In genomic region chr12:2963154-2963759, GRCh38 we compare ENCODE assay signal across 1 cellular context.
A peak's percentile ranks its signal among the peaks of the same experiment; 100 is the strongest.
TF ChIP-seq lines count a peak whose summit lies in the region.

No MANE protein-coding gene starts in this region.

TF ChIP-seq in HepG2, 621 proteins besides CTCF, POLR2A, EP300 and RAD21 (continued from another document and continues in another):
- TF ChIP-seq HBP1 (CRISPR knock-in tag; IDR thresholded peaks at IDR 0.05; ENCODE audit: low read depth) (no peak), DNMT1 (CRISPR knock-in tag; IDR thresholded peaks at IDR 0.05) (no peak), ZFP91 (CRISPR knock-in tag; IDR thresholded peaks at IDR 0.05; ENCODE audit: borderline replicate concordance) (peak; percentile 39; the same call in 1 of the 2 replicates), CHD4 (IDR thresholded peaks at IDR 0.05; ENCODE audit: borderline replicate concordance, low read length) (no peak), ZNF546 (CRISPR knock-in tag; conservative IDR thresholded peaks at IDR 0.05) (no peak), IRF1 (CRISPR knock-in tag; IDR thresholded peaks at IDR 0.05; ENCODE audit: low read depth) (no peak), FOXM1 (CRISPR knock-in tag; IDR thresholded peaks at IDR 0.05) (no peak), FLYWCH1 (CRISPR knock-in tag; IDR thresholded peaks at IDR 0.05) (no peak), ATF7-NPFF (CRISPR knock-in tag; IDR thresholded peaks at IDR 0.05; ENCODE audit: low read depth) (no peak), ZBTB8A (CRISPR knock-in tag; IDR thresholded peaks at IDR 0.05; ENCODE audit: borderline replicate concordance, low read depth) (no peak), FOXA1 (IDR thresholded peaks at IDR 0.05) (no peak), FOXA1 (CRISPR knock-in tag; IDR thresholded peaks at IDR 0.05) (peak; percentile 20; the same call in 1 of the 2 replicates), ZBTB40 (IDR thresholded peaks at IDR 0.05) (no peak), ZBTB40 (CRISPR knock-in tag; IDR thresholded peaks at IDR 0.05) (no peak), GATAD2A (CRISPR knock-in tag; IDR thresholded peaks at IDR 0.05) (peak; percentile 84), ZNF230 (CRISPR knock-in tag; IDR thresholded peaks at IDR 0.05) (no peak), HDAC1 (CRISPR knock-in tag; IDR thresholded peaks at IDR 0.05) (peak; percentile 84; the same call in 1 of the 2 replicates), ZNF724P (CRISPR knock-in tag; IDR thresholded peaks at IDR 0.05; ENCODE audit: borderline replicate concordance) (no peak), ZBTB39 (CRISPR knock-in tag; IDR thresholded peaks at IDR 0.05) (peak; percentile 53; the same call in 1 of the 2 replicates), DPF2 (CRISPR knock-in tag; IDR thresholded peaks at IDR 0.05; ENCODE audit: borderline replicate concordance, low read depth) (no peak; the same call in 1 of the 2 replicates), TEAD2 (CRISPR knock-in tag; IDR thresholded peaks at IDR 0.05) (no peak), MAFK (conservative IDR thresholded peaks at IDR 0.05 in 1 of 2, IDR thresholded peaks at IDR 0.05 in 1 of 2; ENCODE audit: low read length in 2 of 2) (no peak), ZNF883 (CRISPR knock-in tag; IDR thresholded peaks at IDR 0.05; ENCODE audit: not compliant biosample characterization) (peak; percentile 19), ISX (CRISPR knock-in tag; conservative IDR thresholded peaks at IDR 0.05) (no peak), ETV6 (CRISPR knock-in tag; conservative IDR thresholded peaks at IDR 0.05) (no peak; the same call in 1 of the 2 replicates), TFAP4 (IDR thresholded peaks at IDR 0.05; ENCODE audit: borderline replicate concordance, low read depth) (peak; percentile 98), DNMT3B (CRISPR knock-in tag; conservative IDR thresholded peaks at IDR 0.05) (no peak), JUNB (CRISPR knock-in tag; IDR thresholded peaks at IDR 0.05; ENCODE audit: borderline replicate concordance) (no peak), ZNF781 (CRISPR knock-in tag; IDR thresholded peaks at IDR 0.05; ENCODE audit: borderline replicate concordance, not compliant biosample characterization) (no peak), ZNF256 (CRISPR knock-in tag; conservative IDR thresholded peaks at IDR 0.05) (no peak), ZMYM3 (CRISPR knock-in tag; IDR thresholded peaks at IDR 0.05) (no peak), ZBTB1 (CRISPR knock-in tag; IDR thresholded peaks at IDR 0.05; ENCODE audit: borderline replicate concordance) (no peak), ZFAT (CRISPR knock-in tag; conservative IDR thresholded peaks at IDR 0.05) (no peak), ATF2 (CRISPR knock-in tag; IDR thresholded peaks at IDR 0.05) (peak; percentile 69), ZFP1 (CRISPR knock-in tag; IDR thresholded peaks at IDR 0.05) (0 out of 2 replicates have a peak, but pooled peaks have one; percentile 54), KAT7 (CRISPR knock-in tag; IDR thresholded peaks at IDR 0.05; ENCODE audit: borderline replicate concordance) (no peak), SNRNP70 (IDR thresholded peaks at IDR 0.05; ENCODE audit: low read depth, low read length) (no peak), ZBTB25 (CRISPR knock-in tag; IDR thresholded peaks at IDR 0.05) (peak; percentile 84), ZBTB38 (CRISPR knock-in tag; IDR thresholded peaks at IDR 0.05) (no peak; the same call in none of the 2 replicates), TEF (CRISPR knock-in tag; IDR thresholded peaks at IDR 0.05) (no peak), GATAD1 (CRISPR knock-in tag; IDR thresholded peaks at IDR 0.05) (peak; percentile 31; the same call in 1 of the 2 replicates), U2AF2 (IDR thresholded peaks at IDR 0.05; ENCODE audit: low read depth, low read length) (no peak), PBX2 (CRISPR knock-in tag; IDR thresholded peaks at IDR 0.05) (no peak; the same call in 1 of the 2 replicates), GLI4 (CRISPR knock-in tag; IDR thresholded peaks at IDR 0.05; ENCODE audit: borderline replicate concordance) (no peak)
